ENCODE assay signal across 21 cellular contexts in the genomic region with DNA sequence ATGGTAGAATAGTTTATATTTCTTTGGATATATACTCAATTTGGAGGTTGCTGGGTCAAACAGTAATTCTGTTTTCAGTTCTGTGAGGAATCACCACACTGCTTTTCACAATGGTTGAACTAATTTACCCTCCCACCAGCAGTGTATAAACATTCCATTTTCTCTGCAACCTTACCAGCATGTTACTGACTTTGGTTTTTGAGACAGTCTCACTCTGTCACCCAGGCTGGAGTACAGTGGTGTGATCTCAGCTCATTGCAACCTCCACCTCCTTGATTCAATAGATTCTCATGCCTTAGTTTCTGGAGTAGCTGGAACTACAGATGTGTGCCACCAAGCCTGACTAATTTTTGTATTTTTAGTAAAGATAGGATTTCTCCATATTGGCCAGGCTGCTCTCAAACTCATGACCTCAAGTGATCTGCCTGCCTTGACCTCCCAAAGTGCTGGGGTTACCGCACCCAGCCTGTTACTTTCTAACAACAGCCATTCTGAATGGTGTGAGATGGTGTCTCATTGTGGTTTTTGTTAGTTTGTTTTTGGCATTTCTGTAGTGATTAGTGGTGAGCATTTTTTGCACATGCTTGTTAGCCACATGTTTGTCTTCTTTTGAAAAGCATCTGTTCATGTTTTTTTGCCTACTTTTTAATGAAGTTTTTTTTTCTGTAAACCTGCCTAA. TPM values are rescaled to one million over a fixed set of nuclear protein-coding genes. Genes with fewer than 3 reads are reported as not detected.
A peak's percentile ranks its signal among the peaks of the same experiment; 100 is the strongest.
DNase-seq lines count a peak whose midpoint lies in the region; ATAC-seq, FAIRE-seq and TF ChIP-seq lines count a peak whose summit lies in the region.
"Had no signal": no experiment of that assay in that cellular context is flagged by ENCODE, and none has a peak within 500 bp of the region (broad histone marks: within the 10 kb centered on the region; RNA-seq: fewer than 3 reads in every experiment).

No MANE protein-coding gene starts in this region.

- H2BK15ac ChIP-seq in IMR-90 (ENCODE audit: low read depth, low read length) = no peak overlapping the region
- H2BK15ac ChIP-seq in mesenchymal stem cell (ENCODE audit: low read depth, poor library complexity, severe bottlenecking) = no peak overlapping the region

- H3K4me3 Mint-ChIP-seq in astrocyte (ENCODE audit: unreplicated experiment) = no peak overlapping the region

- in situ Hi-C loops in IMR-90 (cut with MboI; ENCODE audit: low sequenced_read_pairs) = no loop called here

- TF ChIP-seq RAD21 in IMR-90 (IDR thresholded peaks at IDR 0.05; ENCODE audit: low read length) = no peak

- no peak overlapping the region for H3K4me3 ChIP-seq in IMR-90 (ENCODE audit: insufficient read depth, low read depth, low read length)
- H3K4me3 ChIP-seq in astrocyte (ENCODE audit: insufficient read depth, low read depth, low read length) = no peak overlapping the region
- no peak overlapping the region for H3K4me3 ChIP-seq in mesenchymal stem cell (ENCODE audit: insufficient read depth in 1 of 2, low read depth in 1 of 2, low read length in 2 of 2)
- H3K4me3 ChIP-seq: BLaER1, SJSA1 had no signal

- H3K27ac ChIP-seq in IMR-90 (ENCODE audit: insufficient read depth, low read length) (no peak overlapping the region), astrocyte (ENCODE audit: low read depth, low read length) (no peak overlapping the region), mesenchymal stem cell (ENCODE audit: low read length, poor library complexity, severe bottlenecking) (no peak overlapping the region)
- H3K27ac ChIP-seq: BLaER1, SJSA1 had no signal

- H3K27ac Mint-ChIP-seq in astrocyte (ENCODE audit: unreplicated experiment) = peak overlapping the region; percentile 2

- dilution Hi-C loops in IMR-90 (cut with HindIII; ENCODE audit: low sequenced_read_pairs, unreplicated experiment) = no loop called here

- POLR2A ChIA-PET in IMR-90 (lab: Charles Lee; ENCODE audit: unreplicated experiment) = no interaction called here

- DNase-seq in IMR-90 (no peak), astrocyte (ENCODE audit: low read depth) (no peak), mesenchymal stem cell (peak; percentile 26), renal cortical epithelial cell (ENCODE audit: low read depth) (peak; percentile 19), cerebellar cortex (ENCODE audit: low spot score) (no peak), HPDE6-E6E7 (ENCODE audit: extremely low spot score) (no peak)
- DNase-seq: CD4-positive, alpha-beta memory T cell; GOT3; NCI-H1048; NCI-H1436; NCI-H2029 treated with DMSO at 0.1 percent for 48 hours; NCI-H2171; NCI-H446 had no signal

- H3K9me3 Mint-ChIP-seq in astrocyte (ENCODE audit: unreplicated experiment) = no peaks in the 10 kb centered on the region
- H3K9me3 Mint-ChIP-seq: CD4-positive, alpha-beta memory T cell had no signal

- no peak overlapping the region for H2BK12ac ChIP-seq in mesenchymal stem cell (ENCODE audit: low read length in 2 of 2)

- H2BK20ac ChIP-seq in IMR-90 (ENCODE audit: low read depth, low read length) = no peak overlapping the region

- no peak overlapping the region for H2AK5ac ChIP-seq in IMR-90 (ENCODE audit: low read depth, low read length)
- H2AK5ac ChIP-seq in mesenchymal stem cell (ENCODE audit: low read length, severe bottlenecking) = no peak overlapping the region

- WGBS in IMR-90 (ENCODE audit: extremely low coverage in 2 of 2, insufficient read length in 1 of 2), 2 experiments = no CpG with 5 or more reads among the region's 1 CpG
- WGBS in mesenchymal stem cell = 57% methylated on average over 1 of the region's 1 CpG

- BruUV-seq in IMR-90 (replicated peaks; lab: Mats Ljungman, UMichigan) = no TSS peak

- H2BK5ac ChIP-seq in IMR-90 (ENCODE audit: low read depth, low read length, poor library complexity, severe bottlenecking) (no peak overlapping the region), mesenchymal stem cell (ENCODE audit: low read depth, low read length, poor library complexity, severe bottlenecking) (no peak overlapping the region)

- peaks cover 13% of the 10 kb centered on the region for H3K36me3 Mint-ChIP-seq in astrocyte (ENCODE audit: low read depth, unreplicated experiment)

- no peak overlapping the region for H4K91ac ChIP-seq in IMR-90 (ENCODE audit: insufficient read depth, low read depth, low read length)
- H4K91ac ChIP-seq in mesenchymal stem cell (ENCODE audit: low read length) = no peak overlapping the region

- FAIRE-seq in astrocyte (lab: Jason Lieb, UNC) = no peak
- FAIRE-seq: A204.1, GM12891, GM19239 had no signal

- H3K4me1 ChIP-seq in IMR-90 (ENCODE audit: control insufficient read depth, insufficient read depth, low read length) (peaks cover 2% of the 10 kb centered on the region; the same call in 1 of the 2 replicates), astrocyte (ENCODE audit: insufficient read depth, low read length) (no peaks in the 10 kb centered on the region), mesenchymal stem cell (ENCODE audit: control insufficient read depth, insufficient read depth, low read depth, low read length) (no peaks in the 10 kb centered on the region)
- H3K4me1 ChIP-seq: BLaER1 had no signal

- no peaks in the 10 kb centered on the region for H4K20me1 ChIP-seq in IMR-90 (ENCODE audit: insufficient read depth, low read length)
- no peaks in the 10 kb centered on the region for H4K20me1 ChIP-seq in astrocyte (ENCODE audit: insufficient read depth, low read length)
- H4K20me1 ChIP-seq: BLaER1 had no signal

- H3K56ac ChIP-seq in IMR-90 (ENCODE audit: extremely low read depth, insufficient read depth, low read length) = no peak overlapping the region

- no peaks in the 10 kb centered on the region for H3K79me2 ChIP-seq in astrocyte (ENCODE audit: insufficient read depth, low read length)

- peaks cover 24% of the 10 kb centered on the region for H3K4me1 Mint-ChIP-seq in astrocyte (ENCODE audit: low read depth, unreplicated experiment)
- H3K4me1 Mint-ChIP-seq: CD4-positive, alpha-beta memory T cell had no signal

- H3K4ac ChIP-seq in IMR-90 (ENCODE audit: low read depth, low read length) (no peak overlapping the region), mesenchymal stem cell (ENCODE audit: low read depth in 1 of 2, low read length in 2 of 2) (no peak overlapping the region)

- H3K9ac ChIP-seq in IMR-90 (ENCODE audit: low read depth, low read length) (no peak overlapping the region), astrocyte (ENCODE audit: low read length) (no peak overlapping the region), mesenchymal stem cell (ENCODE audit: low read length) (no peak overlapping the region)
- H3K9ac ChIP-seq: BLaER1 had no signal

- H3K4me2 ChIP-seq in IMR-90 (ENCODE audit: low read depth, low read length) (no peak overlapping the region), astrocyte (ENCODE audit: low read length) (no peak overlapping the region), mesenchymal stem cell (ENCODE audit: low read length, poor library complexity, severe bottlenecking) (no peak overlapping the region)
- H3K4me2 ChIP-seq: BLaER1 had no signal

- no peak overlapping the region for H4K5ac ChIP-seq in IMR-90 (ENCODE audit: low read depth, low read length)

- intact Hi-C loops in IMR-90 (cut with micrococcal nuclease) = no loop called here

- TF ChIP-seq CTCF in IMR-90 (conservative IDR thresholded peaks at IDR 0.05; ENCODE audit: low read depth, low read length) = no peak
- no peak for TF ChIP-seq CTCF in astrocyte (IDR thresholded peaks at IDR 0.05; ENCODE audit: insufficient read depth, low read depth, low read length)

- no peaks in the 10 kb centered on the region for H3K9me1 ChIP-seq in IMR-90 (ENCODE audit: insufficient read depth, low read length)

- no peaks in the 10 kb centered on the region for H3K27me3 ChIP-seq in IMR-90 (ENCODE audit: control insufficient read depth, insufficient read depth, low read length)
- H3K27me3 ChIP-seq in astrocyte (ENCODE audit: insufficient read depth, low read length) = no peaks in the 10 kb centered on the region
- H3K27me3 ChIP-seq in mesenchymal stem cell (ENCODE audit: control insufficient read depth in 1 of 2, insufficient read depth in 1 of 2, low read length in 2 of 2) = no peaks in the 10 kb centered on the region
- H3K27me3 ChIP-seq: BLaER1, SJSA1 had no signal

- no peak overlapping the region for H4K8ac ChIP-seq in IMR-90 (ENCODE audit: low read depth in 2 of 2, low read length in 2 of 2)
- no peak overlapping the region for H4K8ac ChIP-seq in mesenchymal stem cell (ENCODE audit: low read length)

- CTCF ChIA-PET in IMR-90 (lab: Yijun Ruan, JAX) = interaction anchor here (0.7 kb wide), 1 partner anchor 401 kb away, joined by 3 read pairs; no protein-coding TSS in a partner anchor

- H2AK9ac ChIP-seq in IMR-90 (replicated peaks; ENCODE audit: low read depth, low read length, poor library complexity) = no peak overlapping the region

- no peak for TF ChIP-seq POLR2A in IMR-90 (IDR thresholded peaks at IDR 0.05; ENCODE audit: low read depth, low read length)

- H3K36me3 ChIP-seq in IMR-90 (ENCODE audit: control insufficient read depth, insufficient read depth, low read length) (0 out of 2 replicates have a peak, but pooled peaks cover 1% of the 10 kb centered on the region), astrocyte (ENCODE audit: insufficient read depth, low read length) (no peaks in the 10 kb centered on the region), mesenchymal stem cell (ENCODE audit: control insufficient read depth in 1 of 2, insufficient read depth in 2 of 2, low read depth in 1 of 2, low read length in 2 of 2) (peaks cover 2 to 10% of the 10 kb centered on the region in 2 experiments)
- H3K36me3 ChIP-seq: SJSA1 had no signal

- H3K9me3 ChIP-seq in IMR-90 (ENCODE audit: control insufficient read depth, insufficient read depth, low read length) (no peaks in the 10 kb centered on the region), astrocyte (ENCODE audit: insufficient read depth, low read depth, low read length) (no peaks in the 10 kb centered on the region), mesenchymal stem cell (ENCODE audit: control insufficient read depth, low read length) (peaks cover 2% of the 10 kb centered on the region)
- H3K9me3 ChIP-seq: SJSA1 had no signal

- H3K14ac ChIP-seq in IMR-90 (replicated peaks; ENCODE audit: low read depth, low read length) (no peak overlapping the region), mesenchymal stem cell (ENCODE audit: low read length in 2 of 2) (no peak overlapping the region)

- H2AFZ ChIP-seq in IMR-90 (replicated peaks; ENCODE audit: low read length, poor library complexity) (no peak overlapping the region), astrocyte (ENCODE audit: low read depth, low read length) (no peak overlapping the region), mesenchymal stem cell (ENCODE audit: low read depth, low read length) (no peak overlapping the region)

- H3K27me3 Mint-ChIP-seq in astrocyte (ENCODE audit: low read depth, unreplicated experiment) = no peaks in the 10 kb centered on the region
- H3K27me3 Mint-ChIP-seq: CD4-positive, alpha-beta memory T cell had no signal

- no peak overlapping the region for H3K18ac ChIP-seq in IMR-90 (ENCODE audit: low read depth, low read length)
- H3K18ac ChIP-seq in mesenchymal stem cell (ENCODE audit: low read depth in 1 of 2, low read length in 2 of 2) = no peak overlapping the region

- H3K23ac ChIP-seq in IMR-90 (ENCODE audit: low read depth, low read length) (no peak overlapping the region), mesenchymal stem cell (ENCODE audit: low read length in 2 of 2) (no peak overlapping the region)

- H3K79me1 ChIP-seq in IMR-90 (ENCODE audit: low read depth in 1 of 2, low read length in 2 of 2) = peaks cover 24 to 26% of the 10 kb centered on the region in 2 experiments
- H3K79me1 ChIP-seq in mesenchymal stem cell (replicated peaks; ENCODE audit: low read length, poor library complexity, severe bottlenecking) = peaks cover 21% of the 10 kb centered on the region

- ATAC-seq in IMR-90 (ENCODE audit: low read depth) (peak; percentile 52; the same call in 1 of the 2 replicates), HG03571 (IDR thresholded peaks at IDR 0.05; ENCODE audit: unreplicated experiment) (no peak), HG03097 (IDR thresholded peaks at IDR 0.05; ENCODE audit: low FRiP score, unreplicated experiment) (no peak)
- ATAC-seq: Panc1 had no signal

- no peak overlapping the region for H2BK120ac ChIP-seq in IMR-90 (ENCODE audit: low read depth, low read length)
- no peak overlapping the region for H2BK120ac ChIP-seq in mesenchymal stem cell (ENCODE audit: low read depth, low read length)

RNA-seq across cellular contexts. Expression of a gene that starts 12.5 kb away (rescaled TPM):
- total RNA-seq in IMR-90 (2012; rRNA removed) (14.3 and 15.6 TPM in 2 replicates), astrocyte (17.6 and 22.6 TPM in 2 replicates), renal cortical epithelial cell (6.1 and 7.6 TPM in 2 replicates)
- 5.6 and 7.2 TPM in 2 replicates for polyA plus RNA-seq in IMR-90 (2012; rRNA removed)
- 1.7 TPM in 2 replicates for polyA plus RNA-seq in IMR-90 (2012; cell fraction: cytosol; rRNA removed)
- polyA plus RNA-seq in IMR-90 (2012; cell fraction: nucleus; rRNA removed; ENCODE audit: low replicate concordance) = 1.8 and 7.2 TPM in 2 replicates
- polyA plus RNA-seq in mesenchymal stem cell (2013, experiment 1 of 2) = 8.3 TPM
- 8.1 TPM for polyA plus RNA-seq in mesenchymal stem cell (2013, experiment 2 of 2)

RNA-seq across cellular contexts. Expression of a gene that starts 47.4 kb away (rescaled TPM):
- total RNA-seq in IMR-90 (2012; rRNA removed) (4.5 and 6.1 TPM in 2 replicates), astrocyte (22.7 and 29.4 TPM in 2 replicates), renal cortical epithelial cell (4.3 and 10.7 TPM in 2 replicates)
- polyA plus RNA-seq in IMR-90 (2012; rRNA removed) = 4.0 and 4.3 TPM in 2 replicates
- 0.16 and 0.92 TPM in 2 replicates for polyA plus RNA-seq in IMR-90 (2012; cell fraction: cytosol; rRNA removed)
- 2.1 and 9.4 TPM in 2 replicates for polyA plus RNA-seq in IMR-90 (2012; cell fraction: nucleus; rRNA removed; ENCODE audit: low replicate concordance)
- 4.3 TPM for polyA plus RNA-seq in mesenchymal stem cell (2013, experiment 1 of 2)
- 5.6 TPM for polyA plus RNA-seq in mesenchymal stem cell (2013, experiment 2 of 2)

Comparison
In these comparisons a context has a peak if more than half of its experiments do, and no peak if none do; other contexts are left out.
1. DNase-seq: peak in mesenchymal stem cell (single experiment) and renal cortical epithelial cell (single experiment); none in IMR-90 (single experiment), astrocyte (single experiment), cerebellar cortex (single experiment) and HPDE6-E6E7 (single experiment).